14 cellular contexts compared by ENCODE assay signal in genomic region chr18:58417752-58418151, GRCh38.
DNase-seq lines count a peak whose midpoint lies in the region; ATAC-seq and TF ChIP-seq lines count a peak whose summit lies in the region.
"Had no signal": no experiment of that assay in that cellular context is flagged by ENCODE, and none has a peak within 500 bp of the region (broad histone marks: within the 10 kb centered on the region; RNA-seq: fewer than 3 reads in every experiment).

No MANE protein-coding gene starts in this region.

- POLR2A ChIA-PET in PC-3 (lab: Charles Lee; ENCODE audit: unreplicated experiment): no interaction called here
- POLR2A ChIA-PET in activated CD4-positive, alpha-beta memory T cell treated with anti-CD3 and anti-CD28 coated beads for 36 hours (lab: Charles Lee): no interaction called here

- H3K4me3 Mint-ChIP-seq in activated CD4-positive, alpha-beta memory T cell treated with anti-CD3 and anti-CD28 coated beads for 36 hours: no peak overlapping the region
- H3K4me3 Mint-ChIP-seq: CD4-positive, alpha-beta memory T cell; H9 had no signal

- H3K9me2 ChIP-seq in PC-3 (replicated peaks; ENCODE audit: low read length): no peaks in the 10 kb centered on the region

- TF ChIP-seq CTCF in PC-3 (conservative IDR thresholded peaks at IDR 0.05; ENCODE audit: low read depth, low read length): no peak

- no peaks in the 10 kb centered on the region for H4K20me1 ChIP-seq in PC-3 (ENCODE audit: low read length)

- H3K4me3 ChIP-seq in PC-3 (ENCODE audit: low read length): no peak overlapping the region

- CTCF ChIA-PET in PC-3 (lab: Charles Lee): no interaction called here
- CTCF ChIA-PET in activated CD4-positive, alpha-beta memory T cell treated with anti-CD3 and anti-CD28 coated beads for 36 hours (lab: Charles Lee): no interaction called here

- peak overlapping the region; percentile 74 for H3K27ac ChIP-seq in PC-3 (ENCODE audit: low read length)

- H3K27me3 Mint-ChIP-seq in activated CD4-positive, alpha-beta memory T cell treated with anti-CD3 and anti-CD28 coated beads for 36 hours: peaks cover 7% of the 10 kb centered on the region

- H3K79me2 ChIP-seq in PC-3 (ENCODE audit: low read length): no peaks in the 10 kb centered on the region

- H3K9ac ChIP-seq in PC-3 (ENCODE audit: low read length): no peak overlapping the region; the same call in 1 of the 2 replicates

- no peaks in the 10 kb centered on the region for H3K9me3 ChIP-seq in PC-3 (ENCODE audit: low read length)

- H3K9me3 Mint-ChIP-seq in activated CD4-positive, alpha-beta memory T cell treated with anti-CD3 and anti-CD28 coated beads for 36 hours: no peaks in the 10 kb centered on the region
- H3K9me3 Mint-ChIP-seq: H9 had no signal

- H3K4me1 Mint-ChIP-seq in activated CD4-positive, alpha-beta memory T cell treated with anti-CD3 and anti-CD28 coated beads for 36 hours (ENCODE audit: low read depth): no peaks in the 10 kb centered on the region
- H3K4me1 Mint-ChIP-seq: CD4-positive, alpha-beta memory T cell; H9 had no signal

- H3K36me3 ChIP-seq in PC-3 (ENCODE audit: low read depth, low read length): no peaks in the 10 kb centered on the region

- intact Hi-C loops in PC-3 (cut with micrococcal nuclease): no loop called here
- intact Hi-C loops in activated CD4-positive, alpha-beta memory T cell treated with anti-CD3 and anti-CD28 coated beads for 36 hours (cut with micrococcal nuclease): no loop called here

- peak overlapping the region; percentile 48 for H2AFZ ChIP-seq in PC-3 (ENCODE audit: low read length)

- DNase-seq in PC-3 (peak; percentile 88), dermis blood vessel endothelial cell (peak; percentile 91), kidney tubule cell (ENCODE audit: low spot score) (peak; percentile 43), NCI-H226 (no peak), AG08395 (ENCODE audit: low spot score) (no peak), NCI-H345 (lab: John Stamatoyannopoulos, UW) (no peak)
- DNase-seq in activated CD4-positive, alpha-beta memory T cell treated with anti-CD3 and anti-CD28 coated beads for 36 hours: no peak
- DNase-seq: activated CD4-positive, alpha-beta T cell treated with anti-CD3 and anti-CD28 coated beads, Interleukin-2, amount 50 U/mL, for 48 hours; amniotic stem cell; CD4-positive, alpha-beta memory T cell; H9; kidney; NCI-H1436; NCI-H446 treated with DMSO at 0.1 percent for 48 hours had no signal

- BruUV-seq in PC-3 (replicated peaks; lab: Mats Ljungman, UMichigan): no TSS peak

- no peaks in the 10 kb centered on the region for H3K27me3 ChIP-seq in PC-3 (ENCODE audit: low read length)

- no peak overlapping the region for H3K27ac Mint-ChIP-seq in activated CD4-positive, alpha-beta memory T cell treated with anti-CD3 and anti-CD28 coated beads for 36 hours
- H3K27ac Mint-ChIP-seq: CD4-positive, alpha-beta memory T cell had no signal

- no peaks in the 10 kb centered on the region for H3F3A ChIP-seq in PC-3 (ENCODE audit: low read length, unreplicated experiment)

- H3K4me2 ChIP-seq in PC-3 (ENCODE audit: low read length): peak overlapping the region; percentile 60

- ATAC-seq in PC-3: peak; percentile 93

- no peaks in the 10 kb centered on the region for H3K36me3 Mint-ChIP-seq in activated CD4-positive, alpha-beta memory T cell treated with anti-CD3 and anti-CD28 coated beads for 36 hours
- H3K36me3 Mint-ChIP-seq: CD4-positive, alpha-beta memory T cell had no signal

- peaks cover 23% of the 10 kb centered on the region for H3K4me1 ChIP-seq in PC-3 (ENCODE audit: insufficient read depth, low read length)

Comparison
In these comparisons a context has a peak if more than half of its experiments do, and no peak if none do; other contexts are left out.
1. DNase-seq: peak in PC-3 (single experiment), dermis blood vessel endothelial cell (single experiment) and kidney tubule cell (single experiment); none in NCI-H226 (single experiment), AG08395 (single experiment), NCI-H345 (single experiment) and activated CD4-positive, alpha-beta memory T cell treated with anti-CD3 and anti-CD28 coated beads for 36 hours (single experiment).